1 cellular context compared by ENCODE assay signal in the genomic region with DNA sequence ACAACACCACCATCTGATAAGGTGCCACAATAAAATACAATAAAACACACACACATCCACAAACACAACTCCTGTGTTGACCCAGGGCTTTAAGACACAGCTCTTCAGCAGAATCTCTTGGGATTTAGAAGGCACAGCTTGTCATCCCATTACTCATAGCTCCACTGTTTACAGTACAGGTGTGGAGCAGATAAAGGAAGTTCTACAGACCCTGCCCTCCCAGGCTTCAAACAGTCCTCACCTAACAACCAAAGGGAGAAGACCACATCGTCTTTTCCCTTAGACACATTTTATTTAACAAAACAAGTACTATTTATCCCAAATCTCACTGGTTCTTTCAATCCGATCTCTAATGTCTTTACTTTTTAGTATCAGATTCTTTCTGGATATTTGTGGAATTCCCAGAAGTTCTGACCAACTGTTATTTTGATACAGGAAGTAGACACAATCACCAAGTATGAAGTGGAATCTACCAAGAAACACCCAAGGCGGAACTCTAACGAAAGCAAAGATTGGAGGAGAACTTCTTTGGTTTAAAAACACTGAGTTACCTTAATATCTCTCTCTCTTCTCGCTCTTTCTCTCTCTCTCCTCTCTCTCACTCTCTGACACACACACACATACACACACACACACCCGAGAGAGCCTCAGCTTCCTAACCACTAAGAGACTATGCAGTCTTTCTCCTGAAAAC.
TF ChIP-seq lines count a peak whose summit lies in the region.

No MANE protein-coding gene starts in this region.

TF ChIP-seq in HepG2, 621 proteins besides CTCF, POLR2A, EP300 and RAD21 (continued from another document and continues in another):
- no peak for TF ChIP-seq ZBTB42 (CRISPR knock-in tag; IDR thresholded peaks at IDR 0.05)
- no peak for TF ChIP-seq CBX1 (IDR thresholded peaks at IDR 0.05; ENCODE audit: low read depth)
- no peak; the same call in 1 of the 2 replicates for TF ChIP-seq MED1 (CRISPR knock-in tag; IDR thresholded peaks at IDR 0.05)
- TF ChIP-seq TBP (CRISPR knock-in tag; IDR thresholded peaks at IDR 0.05) = no peak
- no peak for TF ChIP-seq ZFYVE20 (CRISPR knock-in tag; IDR thresholded peaks at IDR 0.05; ENCODE audit: borderline replicate concordance, low read depth)
- TF ChIP-seq FOXC1 (CRISPR knock-in tag; IDR thresholded peaks at IDR 0.05; ENCODE audit: borderline replicate concordance) = no peak
- peak; percentile 81 for TF ChIP-seq FOSL2 (CRISPR knock-in tag; IDR thresholded peaks at IDR 0.05)
- no peak for TF ChIP-seq KDM2A (CRISPR knock-in tag; IDR thresholded peaks at IDR 0.05; ENCODE audit: borderline replicate concordance, low read depth)
- no peak for TF ChIP-seq SMAD3 (CRISPR knock-in tag; IDR thresholded peaks at IDR 0.05)
- TF ChIP-seq, protein P1, sequence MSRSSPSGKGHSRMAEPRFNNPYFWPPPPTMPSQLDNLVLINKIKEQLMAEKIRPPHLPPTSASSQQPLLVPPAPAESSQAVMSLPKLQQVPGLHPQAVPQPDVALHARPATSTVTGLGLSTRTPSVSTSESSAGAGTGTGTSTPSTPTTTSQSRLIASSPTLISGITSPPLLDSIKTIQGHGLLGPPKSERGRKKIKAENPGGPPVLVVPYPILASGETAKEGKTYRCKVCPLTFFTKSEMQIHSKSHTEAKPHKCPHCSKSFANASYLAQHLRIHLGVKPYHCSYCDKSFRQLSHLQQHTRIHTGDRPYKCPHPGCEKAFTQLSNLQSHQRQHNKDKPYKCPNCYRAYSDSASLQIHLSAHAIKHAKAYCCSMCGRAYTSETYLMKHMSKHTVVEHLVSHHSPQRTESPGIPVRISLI (CRISPR knock-in tag; IDR thresholded peaks at IDR 0.05; ENCODE audit: borderline replicate concordance) = no peak
- TF ChIP-seq, protein P2, sequence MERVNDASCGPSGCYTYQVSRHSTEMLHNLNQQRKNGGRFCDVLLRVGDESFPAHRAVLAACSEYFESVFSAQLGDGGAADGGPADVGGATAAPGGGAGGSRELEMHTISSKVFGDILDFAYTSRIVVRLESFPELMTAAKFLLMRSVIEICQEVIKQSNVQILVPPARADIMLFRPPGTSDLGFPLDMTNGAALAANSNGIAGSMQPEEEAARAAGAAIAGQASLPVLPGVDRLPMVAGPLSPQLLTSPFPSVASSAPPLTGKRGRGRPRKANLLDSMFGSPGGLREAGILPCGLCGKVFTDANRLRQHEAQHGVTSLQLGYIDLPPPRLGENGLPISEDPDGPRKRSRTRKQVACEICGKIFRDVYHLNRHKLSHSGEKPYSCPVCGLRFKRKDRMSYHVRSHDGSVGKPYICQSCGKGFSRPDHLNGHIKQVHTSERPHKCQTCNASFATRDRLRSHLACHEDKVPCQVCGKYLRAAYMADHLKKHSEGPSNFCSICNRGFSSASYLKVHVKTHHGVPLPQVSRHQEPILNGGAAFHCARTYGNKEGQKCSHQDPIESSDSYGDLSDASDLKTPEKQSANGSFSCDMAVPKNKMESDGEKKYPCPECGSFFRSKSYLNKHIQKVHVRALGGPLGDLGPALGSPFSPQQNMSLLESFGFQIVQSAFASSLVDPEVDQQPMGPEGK (CRISPR knock-in tag; IDR thresholded peaks at IDR 0.05) = no peak
- no peak for TF ChIP-seq BORCS8-MEF2B (CRISPR knock-in tag; IDR thresholded peaks at IDR 0.05)
- TF ChIP-seq, protein P3, sequence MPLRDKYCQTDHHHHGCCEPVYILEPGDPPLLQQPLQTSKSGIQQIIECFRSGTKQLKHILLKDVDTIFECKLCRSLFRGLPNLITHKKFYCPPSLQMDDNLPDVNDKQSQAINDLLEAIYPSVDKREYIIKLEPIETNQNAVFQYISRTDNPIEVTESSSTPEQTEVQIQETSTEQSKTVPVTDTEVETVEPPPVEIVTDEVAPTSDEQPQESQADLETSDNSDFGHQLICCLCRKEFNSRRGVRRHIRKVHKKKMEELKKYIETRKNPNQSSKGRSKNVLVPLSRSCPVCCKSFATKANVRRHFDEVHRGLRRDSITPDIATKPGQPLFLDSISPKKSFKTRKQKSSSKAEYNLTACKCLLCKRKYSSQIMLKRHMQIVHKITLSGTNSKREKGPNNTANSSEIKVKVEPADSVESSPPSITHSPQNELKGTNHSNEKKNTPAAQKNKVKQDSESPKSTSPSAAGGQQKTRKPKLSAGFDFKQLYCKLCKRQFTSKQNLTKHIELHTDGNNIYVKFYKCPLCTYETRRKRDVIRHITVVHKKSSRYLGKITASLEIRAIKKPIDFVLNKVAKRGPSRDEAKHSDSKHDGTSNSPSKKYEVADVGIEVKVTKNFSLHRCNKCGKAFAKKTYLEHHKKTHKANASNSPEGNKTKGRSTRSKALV (CRISPR knock-in tag; IDR thresholded peaks at IDR 0.05) = 0 out of 2 replicates have a peak, but pooled peaks have one; percentile 27
- TF ChIP-seq, protein P4, sequence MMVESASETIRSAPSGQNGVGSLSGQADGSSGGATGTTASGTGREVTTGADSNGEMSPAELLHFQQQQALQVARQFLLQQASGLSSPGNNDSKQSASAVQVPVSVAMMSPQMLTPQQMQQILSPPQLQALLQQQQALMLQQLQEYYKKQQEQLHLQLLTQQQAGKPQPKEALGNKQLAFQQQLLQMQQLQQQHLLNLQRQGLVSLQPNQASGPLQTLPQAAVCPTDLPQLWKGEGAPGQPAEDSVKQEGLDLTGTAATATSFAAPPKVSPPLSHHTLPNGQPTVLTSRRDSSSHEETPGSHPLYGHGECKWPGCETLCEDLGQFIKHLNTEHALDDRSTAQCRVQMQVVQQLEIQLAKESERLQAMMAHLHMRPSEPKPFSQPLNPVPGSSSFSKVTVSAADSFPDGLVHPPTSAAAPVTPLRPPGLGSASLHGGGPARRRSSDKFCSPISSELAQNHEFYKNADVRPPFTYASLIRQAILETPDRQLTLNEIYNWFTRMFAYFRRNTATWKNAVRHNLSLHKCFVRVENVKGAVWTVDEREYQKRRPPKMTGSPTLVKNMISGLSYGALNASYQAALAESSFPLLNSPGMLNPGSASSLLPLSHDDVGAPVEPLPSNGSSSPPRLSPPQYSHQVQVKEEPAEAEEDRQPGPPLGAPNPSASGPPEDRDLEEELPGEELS (CRISPR knock-in tag; IDR thresholded peaks at IDR 0.05) = peak; percentile 37; the same call in 1 of the 2 replicates
- no peak for TF ChIP-seq FOXP1 (IDR thresholded peaks at IDR 0.05)
- TF ChIP-seq FOXP1 (CRISPR knock-in tag; IDR thresholded peaks at IDR 0.05) = no peak
- TF ChIP-seq, protein P5, sequence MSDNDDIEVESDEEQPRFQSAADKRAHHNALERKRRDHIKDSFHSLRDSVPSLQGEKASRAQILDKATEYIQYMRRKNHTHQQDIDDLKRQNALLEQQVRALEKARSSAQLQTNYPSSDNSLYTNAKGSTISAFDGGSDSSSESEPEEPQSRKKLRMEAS (IDR thresholded peaks at IDR 0.05) = no peak
- TF ChIP-seq, protein P6, sequence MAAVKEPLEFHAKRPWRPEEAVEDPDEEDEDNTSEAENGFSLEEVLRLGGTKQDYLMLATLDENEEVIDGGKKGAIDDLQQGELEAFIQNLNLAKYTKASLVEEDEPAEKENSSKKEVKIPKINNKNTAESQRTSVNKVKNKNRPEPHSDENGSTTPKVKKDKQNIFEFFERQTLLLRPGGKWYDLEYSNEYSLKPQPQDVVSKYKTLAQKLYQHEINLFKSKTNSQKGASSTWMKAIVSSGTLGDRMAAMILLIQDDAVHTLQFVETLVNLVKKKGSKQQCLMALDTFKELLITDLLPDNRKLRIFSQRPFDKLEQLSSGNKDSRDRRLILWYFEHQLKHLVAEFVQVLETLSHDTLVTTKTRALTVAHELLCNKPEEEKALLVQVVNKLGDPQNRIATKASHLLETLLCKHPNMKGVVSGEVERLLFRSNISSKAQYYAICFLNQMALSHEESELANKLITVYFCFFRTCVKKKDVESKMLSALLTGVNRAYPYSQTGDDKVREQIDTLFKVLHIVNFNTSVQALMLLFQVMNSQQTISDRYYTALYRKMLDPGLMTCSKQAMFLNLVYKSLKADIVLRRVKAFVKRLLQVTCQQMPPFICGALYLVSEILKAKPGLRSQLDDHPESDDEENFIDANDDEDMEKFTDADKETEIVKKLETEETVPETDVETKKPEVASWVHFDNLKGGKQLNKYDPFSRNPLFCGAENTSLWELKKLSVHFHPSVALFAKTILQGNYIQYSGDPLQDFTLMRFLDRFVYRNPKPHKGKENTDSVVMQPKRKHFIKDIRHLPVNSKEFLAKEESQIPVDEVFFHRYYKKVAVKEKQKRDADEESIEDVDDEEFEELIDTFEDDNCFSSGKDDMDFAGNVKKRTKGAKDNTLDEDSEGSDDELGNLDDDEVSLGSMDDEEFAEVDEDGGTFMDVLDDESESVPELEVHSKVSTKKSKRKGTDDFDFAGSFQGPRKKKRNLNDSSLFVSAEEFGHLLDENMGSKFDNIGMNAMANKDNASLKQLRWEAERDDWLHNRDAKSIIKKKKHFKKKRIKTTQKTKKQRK (IDR thresholded peaks at IDR 0.05; ENCODE audit: low read length) = no peak
- TF ChIP-seq ZNF773 (CRISPR knock-in tag; IDR thresholded peaks at IDR 0.05; ENCODE audit: borderline replicate concordance) = no peak
- no peak for TF ChIP-seq MAFG (CRISPR knock-in tag; IDR thresholded peaks at IDR 0.05)
- no peak for TF ChIP-seq HNF4A (CRISPR knock-in tag; IDR thresholded peaks at IDR 0.05)
- TF ChIP-seq ZNF674 (CRISPR knock-in tag; IDR thresholded peaks at IDR 0.05; ENCODE audit: low read depth) = no peak
- TF ChIP-seq ZNF629 (CRISPR knock-in tag; conservative IDR thresholded peaks at IDR 0.05) = no peak
- TF ChIP-seq ZNF230 (CRISPR knock-in tag; IDR thresholded peaks at IDR 0.05) = 0 out of 2 replicates have a peak, but pooled peaks have one; percentile 40
- TF ChIP-seq RNF2 (conservative IDR thresholded peaks at IDR 0.05; ENCODE audit: low read depth) = no peak
- TF ChIP-seq, protein P7, sequence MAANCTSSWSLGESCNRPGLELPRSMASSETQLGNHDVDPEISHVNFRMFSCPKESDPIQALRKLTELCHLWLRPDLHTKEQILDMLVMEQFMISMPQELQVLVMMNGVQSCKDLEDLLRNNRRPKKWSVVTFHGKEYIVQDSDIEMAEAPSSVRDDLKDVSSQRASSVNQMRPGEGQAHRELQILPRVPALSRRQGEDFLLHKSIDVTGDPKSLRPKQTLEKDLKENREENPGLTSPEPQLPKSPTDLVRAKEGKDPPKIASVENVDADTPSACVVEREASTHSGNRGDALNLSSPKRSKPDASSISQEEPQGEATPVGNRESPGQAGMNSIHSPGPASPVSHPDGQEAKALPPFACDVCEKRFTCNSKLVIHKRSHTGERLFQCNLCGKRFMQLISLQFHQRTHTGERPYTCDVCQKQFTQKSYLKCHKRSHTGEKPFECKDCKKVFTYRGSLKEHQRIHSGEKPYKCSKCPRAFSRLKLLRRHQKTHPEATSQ (CRISPR knock-in tag; IDR thresholded peaks at IDR 0.05; ENCODE audit: borderline replicate concordance) = no peak
- TF ChIP-seq, protein P8, sequence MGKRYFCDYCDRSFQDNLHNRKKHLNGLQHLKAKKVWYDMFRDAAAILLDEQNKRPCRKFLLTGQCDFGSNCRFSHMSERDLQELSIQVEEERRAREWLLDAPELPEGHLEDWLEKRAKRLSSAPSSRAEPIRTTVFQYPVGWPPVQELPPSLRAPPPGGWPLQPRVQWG (CRISPR knock-in tag; IDR thresholded peaks at IDR 0.05; ENCODE audit: borderline replicate concordance, low read depth) = no peak
- TF ChIP-seq, protein P9, sequence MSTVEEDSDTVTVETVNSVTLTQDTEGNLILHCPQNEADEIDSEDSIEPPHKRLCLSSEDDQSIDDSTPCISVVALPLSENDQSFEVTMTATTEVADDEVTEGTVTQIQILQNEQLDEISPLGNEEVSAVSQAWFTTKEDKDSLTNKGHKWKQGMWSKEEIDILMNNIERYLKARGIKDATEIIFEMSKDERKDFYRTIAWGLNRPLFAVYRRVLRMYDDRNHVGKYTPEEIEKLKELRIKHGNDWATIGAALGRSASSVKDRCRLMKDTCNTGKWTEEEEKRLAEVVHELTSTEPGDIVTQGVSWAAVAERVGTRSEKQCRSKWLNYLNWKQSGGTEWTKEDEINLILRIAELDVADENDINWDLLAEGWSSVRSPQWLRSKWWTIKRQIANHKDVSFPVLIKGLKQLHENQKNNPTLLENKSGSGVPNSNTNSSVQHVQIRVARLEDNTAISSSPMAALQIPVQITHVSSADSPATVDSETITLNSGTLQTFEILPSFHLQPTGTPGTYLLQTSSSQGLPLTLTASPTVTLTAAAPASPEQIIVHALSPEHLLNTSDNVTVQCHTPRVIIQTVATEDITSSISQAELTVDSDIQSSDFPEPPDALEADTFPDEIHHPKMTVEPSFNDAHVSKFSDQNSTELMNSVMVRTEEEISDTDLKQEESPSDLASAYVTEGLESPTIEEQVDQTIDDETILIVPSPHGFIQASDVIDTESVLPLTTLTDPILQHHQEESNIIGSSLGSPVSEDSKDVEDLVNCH (CRISPR knock-in tag; IDR thresholded peaks at IDR 0.05) = no peak
- no peak for TF ChIP-seq ZNF274 (CRISPR knock-in tag; IDR thresholded peaks at IDR 0.05)
- TF ChIP-seq KMT2B (CRISPR knock-in tag; IDR thresholded peaks at IDR 0.05) = no peak
- TF ChIP-seq ZNF205 (CRISPR knock-in tag; IDR thresholded peaks at IDR 0.05) = 0 out of 2 replicates have a peak, but pooled peaks have one; percentile 43
- TF ChIP-seq NFE2 (CRISPR knock-in tag; IDR thresholded peaks at IDR 0.05) = no peak
- no peak for TF ChIP-seq ZNF367 (CRISPR knock-in tag; IDR thresholded peaks at IDR 0.05; ENCODE audit: borderline replicate concordance)
- TF ChIP-seq, protein P10, sequence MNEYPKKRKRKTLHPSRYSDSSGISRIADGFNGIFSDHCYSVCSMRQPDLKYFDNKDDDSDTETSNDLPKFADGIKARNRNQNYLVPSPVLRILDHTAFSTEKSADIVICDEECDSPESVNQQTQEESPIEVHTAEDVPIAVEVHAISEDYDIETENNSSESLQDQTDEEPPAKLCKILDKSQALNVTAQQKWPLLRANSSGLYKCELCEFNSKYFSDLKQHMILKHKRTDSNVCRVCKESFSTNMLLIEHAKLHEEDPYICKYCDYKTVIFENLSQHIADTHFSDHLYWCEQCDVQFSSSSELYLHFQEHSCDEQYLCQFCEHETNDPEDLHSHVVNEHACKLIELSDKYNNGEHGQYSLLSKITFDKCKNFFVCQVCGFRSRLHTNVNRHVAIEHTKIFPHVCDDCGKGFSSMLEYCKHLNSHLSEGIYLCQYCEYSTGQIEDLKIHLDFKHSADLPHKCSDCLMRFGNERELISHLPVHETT (CRISPR knock-in tag; conservative IDR thresholded peaks at IDR 0.05) = no peak
- no peak for TF ChIP-seq ZNF207 (IDR thresholded peaks at IDR 0.05; ENCODE audit: borderline replicate concordance)
- no peak for TF ChIP-seq ERF (CRISPR knock-in tag; IDR thresholded peaks at IDR 0.05)
